Comparison of ENCODE assay signal across 8 cellular contexts in the genomic region with DNA sequence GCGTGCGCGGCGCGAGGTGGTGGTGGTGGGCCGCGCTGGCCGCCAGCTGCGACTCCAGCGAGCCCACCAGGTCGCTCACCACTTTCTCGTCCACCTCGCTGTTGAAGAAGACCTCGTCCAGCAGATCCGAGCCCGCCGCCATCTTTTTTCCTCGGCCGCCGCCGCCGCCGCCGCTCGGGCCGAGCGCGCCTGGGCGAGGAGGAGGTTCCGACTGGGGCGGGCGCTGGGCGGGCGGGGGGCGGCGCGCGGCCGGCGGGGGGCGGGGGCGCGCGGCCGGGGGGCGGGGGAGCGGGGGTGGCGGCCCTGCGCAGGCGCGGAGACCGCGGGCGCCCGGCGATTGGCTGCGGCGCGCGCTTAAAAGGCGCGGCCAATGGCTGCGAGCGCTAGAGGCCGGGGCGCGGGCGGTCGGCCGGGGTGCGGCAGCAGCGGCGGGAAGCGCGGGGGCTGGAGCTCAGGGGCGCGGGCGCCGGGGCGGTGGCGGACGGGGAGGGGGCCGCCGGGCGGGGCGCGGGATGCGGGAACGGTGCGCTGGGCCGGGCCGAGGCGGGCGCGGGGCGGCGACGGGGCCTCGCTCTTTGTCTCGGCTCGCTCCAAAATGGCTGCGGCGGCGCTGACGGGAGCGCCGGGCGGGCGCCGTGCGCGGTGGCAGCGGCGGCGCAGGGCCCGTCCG. TPM values are rescaled to one million over a fixed set of nuclear protein-coding genes. Genes with fewer than 3 reads are reported as not detected.
A peak's percentile ranks its signal among the peaks of the same experiment; 100 is the strongest.
DNase-seq lines count a peak whose midpoint lies in the region; ATAC-seq lines count a peak whose summit lies in the region.

A gene with protein sequence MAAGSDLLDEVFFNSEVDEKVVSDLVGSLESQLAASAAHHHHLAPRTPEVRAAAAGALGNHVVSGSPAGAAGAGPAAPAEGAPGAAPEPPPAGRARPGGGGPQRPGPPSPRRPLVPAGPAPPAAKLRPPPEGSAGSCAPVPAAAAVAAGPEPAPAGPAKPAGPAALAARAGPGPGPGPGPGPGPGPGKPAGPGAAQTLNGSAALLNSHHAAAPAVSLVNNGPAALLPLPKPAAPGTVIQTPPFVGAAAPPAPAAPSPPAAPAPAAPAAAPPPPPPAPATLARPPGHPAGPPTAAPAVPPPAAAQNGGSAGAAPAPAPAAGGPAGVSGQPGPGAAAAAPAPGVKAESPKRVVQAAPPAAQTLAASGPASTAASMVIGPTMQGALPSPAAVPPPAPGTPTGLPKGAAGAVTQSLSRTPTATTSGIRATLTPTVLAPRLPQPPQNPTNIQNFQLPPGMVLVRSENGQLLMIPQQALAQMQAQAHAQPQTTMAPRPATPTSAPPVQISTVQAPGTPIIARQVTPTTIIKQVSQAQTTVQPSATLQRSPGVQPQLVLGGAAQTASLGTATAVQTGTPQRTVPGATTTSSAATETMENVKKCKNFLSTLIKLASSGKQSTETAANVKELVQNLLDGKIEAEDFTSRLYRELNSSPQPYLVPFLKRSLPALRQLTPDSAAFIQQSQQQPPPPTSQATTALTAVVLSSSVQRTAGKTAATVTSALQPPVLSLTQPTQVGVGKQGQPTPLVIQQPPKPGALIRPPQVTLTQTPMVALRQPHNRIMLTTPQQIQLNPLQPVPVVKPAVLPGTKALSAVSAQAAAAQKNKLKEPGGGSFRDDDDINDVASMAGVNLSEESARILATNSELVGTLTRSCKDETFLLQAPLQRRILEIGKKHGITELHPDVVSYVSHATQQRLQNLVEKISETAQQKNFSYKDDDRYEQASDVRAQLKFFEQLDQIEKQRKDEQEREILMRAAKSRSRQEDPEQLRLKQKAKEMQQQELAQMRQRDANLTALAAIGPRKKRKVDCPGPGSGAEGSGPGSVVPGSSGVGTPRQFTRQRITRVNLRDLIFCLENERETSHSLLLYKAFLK (minus strand): TSS at position 213 of the 670 bp plus-strand sequence. CDS start 71 bp downstream, at position 142.

- peak; percentile 59 for ATAC-seq in GM21825 (IDR thresholded peaks at IDR 0.05; ENCODE audit: unreplicated experiment)

- DNase-seq in Daoy (ENCODE audit: low read depth), result peak; percentile 81
- DNase-seq in Kasumi-1 (lab: John Stamatoyannopoulos, UW), result peak; percentile 51 to 55
- peak; percentile 74 for DNase-seq in SK-N-DZ (ENCODE audit: low spot score)
- DNase-seq in activated naive CD4-positive, alpha-beta T cell treated with Interleukin-2 at 50 U/mL for 16 hours, result peak; percentile 80
- DNase-seq in germinal center (ENCODE audit: low spot score), result peak; percentile 99
- peak in 52 of 56 donors; percentile 27 to 92 (median 68) for DNase-seq in nucleus accumbens (lab: John Stamatoyannopoulos, UW)
- peak; percentile 66 for DNase-seq in superior temporal gyrus (ENCODE audit: extremely low spot score)

RNA-seq across cellular contexts. Expression of the gene that starts here (rescaled TPM):
- total RNA-seq in Daoy (2014; rRNA removed; shearing (Covaris generic)), result 2.5 and 3.1 TPM in 2 replicates
- polyA plus RNA-seq in SK-N-DZ (2014; cell fraction: cytosol; rRNA removed), result 10.3 and 18.0 TPM in 2 replicates
- polyA plus RNA-seq in SK-N-DZ (2014; cell fraction: nucleus; rRNA removed), result 15.1 and 21.0 TPM in 2 replicates

Comparison
In these comparisons a context has a peak if more than half of its experiments do, and no peak if none do; other contexts are left out.
1. Peak in every context shown above with its lines: DNase-seq and ATAC-seq.